21 cellular contexts compared by ENCODE assay signal in the genomic region with DNA sequence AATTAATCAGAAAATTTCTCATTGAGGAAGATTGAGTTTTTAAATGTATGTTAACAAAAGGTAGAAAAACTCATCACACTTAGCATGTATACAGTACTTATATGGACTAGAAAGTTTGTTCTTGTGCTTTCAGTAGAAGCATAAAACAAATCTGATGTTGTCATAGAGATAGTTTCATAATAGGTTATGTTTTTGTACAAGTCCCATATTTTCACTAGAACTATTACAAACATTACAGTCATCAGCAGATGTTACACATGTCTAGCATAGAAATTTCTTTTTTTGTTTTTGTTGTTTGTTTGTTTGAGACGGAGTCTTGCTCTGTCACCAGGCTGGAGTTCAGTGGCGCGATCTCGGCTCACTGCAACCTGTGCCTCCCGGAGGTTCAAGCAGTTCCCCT.
"Had no signal": no experiment of that assay in that cellular context is flagged by ENCODE, and none has a peak within 500 bp of the region (broad histone marks: within the 10 kb centered on the region; RNA-seq: fewer than 3 reads in every experiment).

No MANE protein-coding gene starts in this region.

- H3K27ac Mint-ChIP-seq: endodermal cell; naive thymus-derived CD8-positive, alpha-beta T cell; stimulated activated memory B cell treated with anti-CD40 and anti-IgM and Interleukin-4, amounts not matched to agents 10 μg/mL and 1 μg/mL and 100 μg/mL, for 72 hours; stimulated activated naive CD8-positive, alpha-beta T cell treated with anti-CD3 and anti-CD28 coated beads, Interleukin-15, Interleukin-2, amounts not matched to agents 100 ng/mL and 50 ng/mL, for 24 hours; type B pancreatic cell had no signal

- FAIRE-seq: urothelium cell line had no signal

- H3K4me1 ChIP-seq: heart left ventricle, spleen had no signal

- DNase-seq: cerebellar nuclear complex; effector CD4-positive, alpha-beta T cell; endodermal cell; foreskin melanocyte; heart left ventricle; hippocampal formation; islet precursor cell; mammary epithelial cell; naive thymus-derived CD8-positive, alpha-beta T cell; spleen; stimulated activated CD4-positive, alpha-beta T cell treated with anti-CD3 and anti-CD28 coated beads, Interleukin-15, amount 100 ng/mL, for 24 hours; stimulated activated CD4-positive, alpha-beta T cell treated with anti-CD3 and anti-CD28 coated beads, Interleukin-1b, Interleukin-23, amount 100 ng/mL, for 48 hours; stimulated activated CD4-positive, alpha-beta T cell treated with anti-CD3 and anti-CD28 coated beads, Interleukin-4, amount 100 ng/mL, for 24 hours had no signal

- H3K4me3 Mint-ChIP-seq: endodermal cell; naive thymus-derived CD8-positive, alpha-beta T cell; neural crest cell; stimulated activated memory B cell treated with anti-CD40 and anti-IgM and Interleukin-4, amounts not matched to agents 10 μg/mL and 1 μg/mL and 100 μg/mL, for 72 hours; stimulated activated naive CD8-positive, alpha-beta T cell treated with anti-CD3 and anti-CD28 coated beads, Interleukin-15, Interleukin-2, amounts not matched to agents 100 ng/mL and 50 ng/mL, for 24 hours; type B pancreatic cell had no signal

- H3K9me3 Mint-ChIP-seq: endodermal cell; neural crest cell; stimulated activated memory B cell treated with anti-CD40 and anti-IgM and Interleukin-4, amounts not matched to agents 10 μg/mL and 1 μg/mL and 100 μg/mL, for 72 hours; stimulated activated naive CD8-positive, alpha-beta T cell treated with anti-CD3 and anti-CD28 coated beads, Interleukin-15, Interleukin-2, amounts not matched to agents 100 ng/mL and 50 ng/mL, for 24 hours; type B pancreatic cell had no signal

- H3K9me3 ChIP-seq: heart left ventricle, spleen had no signal

- ATAC-seq: heart left ventricle; left lobe of liver; naive thymus-derived CD8-positive, alpha-beta T cell; sciatic nerve; stimulated activated memory B cell treated with anti-CD40 and anti-IgM and Interleukin-4, amounts not matched to agents 10 μg/mL and 1 μg/mL and 100 μg/mL, for 72 hours had no signal

- H3K36me3 Mint-ChIP-seq: type B pancreatic cell had no signal

- H3K27me3 Mint-ChIP-seq: naive thymus-derived CD8-positive, alpha-beta T cell; stimulated activated memory B cell treated with anti-CD40 and anti-IgM and Interleukin-4, amounts not matched to agents 10 μg/mL and 1 μg/mL and 100 μg/mL, for 72 hours; stimulated activated naive CD8-positive, alpha-beta T cell treated with anti-CD3 and anti-CD28 coated beads, Interleukin-15, Interleukin-2, amounts not matched to agents 100 ng/mL and 50 ng/mL, for 24 hours; type B pancreatic cell had no signal

- H3K27ac ChIP-seq: coronary artery, heart left ventricle, spleen had no signal

- H3K4me1 Mint-ChIP-seq: neural crest cell had no signal

- H3K4me3 ChIP-seq: coronary artery, heart left ventricle, spleen had no signal
